In the genomic region with DNA sequence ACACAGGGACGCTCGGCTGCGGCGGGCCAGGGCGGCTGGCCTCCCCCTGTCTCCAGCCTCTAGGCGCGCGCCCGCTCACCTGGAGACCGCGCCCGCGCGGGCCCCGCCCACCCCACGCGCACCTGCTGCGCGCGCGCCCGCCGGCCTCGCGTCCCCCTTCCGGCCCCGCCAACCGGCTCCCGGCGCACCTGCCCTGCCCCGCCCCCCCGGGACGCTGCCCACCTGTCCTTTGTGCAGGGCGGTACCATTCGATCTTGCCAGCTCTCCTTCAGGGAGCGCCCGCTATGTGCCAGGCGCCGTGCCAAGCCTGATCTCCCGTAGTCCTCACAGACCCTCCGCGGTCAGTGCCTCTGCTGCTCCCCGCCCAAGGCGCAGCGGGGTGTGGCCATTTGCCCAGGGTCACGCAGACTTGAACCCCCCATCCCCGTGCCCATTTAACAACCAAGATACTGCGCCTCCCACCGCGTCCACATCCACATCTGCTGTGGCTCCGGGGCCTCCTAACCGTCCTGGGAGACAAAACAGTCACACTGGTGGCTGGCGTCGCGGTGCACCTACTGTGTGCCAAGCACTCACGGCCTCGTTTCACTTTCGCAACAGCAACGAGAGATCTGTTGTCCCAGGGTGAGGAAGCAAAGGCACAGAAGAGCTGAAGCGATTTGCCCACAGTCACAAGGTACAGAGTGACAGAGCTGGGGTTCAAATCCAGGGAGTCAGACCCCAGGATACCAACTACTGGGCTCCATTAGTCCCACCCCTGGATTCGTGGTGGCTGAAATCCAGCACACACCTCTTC, we compare ENCODE assay signal across 8 cellular contexts. TPM values are rescaled to one million over a fixed set of nuclear protein-coding genes. Genes with fewer than 3 reads are reported as not detected.
A peak's percentile ranks its signal among the peaks of the same experiment; 100 is the strongest.
DNase-seq lines count a peak whose midpoint lies in the region; ATAC-seq, FAIRE-seq and TF ChIP-seq lines count a peak whose summit lies in the region.

No MANE protein-coding gene starts in this region.

- H3K27ac ChIP-seq in OCI-LY1 (ENCODE audit: low read depth, low read length, poor library complexity, severe bottlenecking) = peak overlapping the region; percentile 73
- H3K27ac ChIP-seq in right atrium auricular region = no peak overlapping the region
- peak overlapping the region; percentile 81 to 93 for H3K27ac ChIP-seq in small intestine (ENCODE audit: low read depth in 1 of 2, low read length in 1 of 2)

- peak overlapping the region; percentile 33; the same call in 1 of the 2 replicates for H3K9ac ChIP-seq in OCI-LY1 (ENCODE audit: low read length)

- peak overlapping the region; percentile 67 for H3K4me2 ChIP-seq in OCI-LY1 (ENCODE audit: low read length)

- no peaks in the 10 kb centered on the region for H3F3A ChIP-seq in OCI-LY1 (ENCODE audit: insufficient read depth, low read length)

- H2AFZ ChIP-seq in OCI-LY1 (ENCODE audit: low read length) = no peak overlapping the region

- no peaks in the 10 kb centered on the region for H3K9me3 ChIP-seq in OCI-LY1 (ENCODE audit: low read length)
- no peaks in the 10 kb centered on the region for H3K9me3 ChIP-seq in right atrium auricular region
- H3K9me3 ChIP-seq in small intestine (ENCODE audit: control insufficient read depth, low read depth) = no peaks in the 10 kb centered on the region

- DNase-seq in activated gamma-delta T cell treated with Interleukin-2 at 50 U/mL for 16 hours = peak; percentile 64
- no peak for DNase-seq in right atrium auricular region (ENCODE audit: low spot score)
- peak; percentile 85 for DNase-seq in small intestine
- no peak for DNase-seq in putamen (ENCODE audit: low spot score)

- ATAC-seq in HG03521 (IDR thresholded peaks at IDR 0.05; ENCODE audit: unreplicated experiment) (peak; percentile 12), GM21367 (IDR thresholded peaks at IDR 0.05; ENCODE audit: unreplicated experiment) (no peak)

- no peaks in the 10 kb centered on the region for H3K79me2 ChIP-seq in OCI-LY1 (ENCODE audit: insufficient read depth, low read length)

- H4K20me1 ChIP-seq in OCI-LY1 (ENCODE audit: insufficient read depth, low read length) = no peaks in the 10 kb centered on the region

- H3K36me3 ChIP-seq in OCI-LY1 (ENCODE audit: insufficient read depth, low read length) (no peaks in the 10 kb centered on the region), right atrium auricular region (no peaks in the 10 kb centered on the region), small intestine (ENCODE audit: control insufficient read depth in 2 of 2, insufficient read depth in 2 of 2, low read length in 2 of 2) (no peaks in the 10 kb centered on the region)

- H3K27me3 ChIP-seq in OCI-LY1 (ENCODE audit: insufficient read depth, low read length) (no peaks in the 10 kb centered on the region), right atrium auricular region (no peaks in the 10 kb centered on the region), small intestine (ENCODE audit: control insufficient read depth in 2 of 2, insufficient read depth in 2 of 2, low read length in 2 of 2) (no peaks in the 10 kb centered on the region)

- FAIRE-seq in small intestine (lab: Jason Lieb, UNC) = no peak

- TF ChIP-seq CTCF in OCI-LY1 (IDR thresholded peaks at IDR 0.05; ENCODE audit: low read length) (no peak), right atrium auricular region (IDR thresholded peaks at IDR 0.05) (no peak)

- 3% methylated on average over 19 to 61 of the region's 61 CpGs for WGBS in small intestine, 3 donors

- H3K4me1 ChIP-seq in OCI-LY1 (ENCODE audit: insufficient read depth, low read length, severe bottlenecking) = peaks cover 53% of the 10 kb centered on the region
- H3K4me1 ChIP-seq in right atrium auricular region = peaks cover 0 to 44% of the 10 kb centered on the region in 2 donors
- H3K4me1 ChIP-seq in small intestine (ENCODE audit: control insufficient read depth in 2 of 2, insufficient read depth in 1 of 2, low read depth in 1 of 2, low read length in 1 of 2) = peaks cover 4 to 10% of the 10 kb centered on the region in 2 donors

- H3K4me3 ChIP-seq in GM08714 (ENCODE audit: low read length) = peak overlapping the region; percentile 42; the same call in 1 of the 2 replicates
- H3K4me3 ChIP-seq in OCI-LY1 (ENCODE audit: low read depth, low read length, poor library complexity, severe bottlenecking) = peak overlapping the region; percentile 55
- H3K4me3 ChIP-seq in right atrium auricular region = peak overlapping the region; percentile 47 to 59
- peak overlapping the region; percentile 47 to 65 for H3K4me3 ChIP-seq in small intestine (ENCODE audit: low read depth in 1 of 2, low read length in 2 of 2)

- no peaks in the 10 kb centered on the region for H3K9me2 ChIP-seq in OCI-LY1 (ENCODE audit: low read depth, low read length)

RNA-seq across cellular contexts. Expression of a gene that starts 48.1 kb away (rescaled TPM):
- total RNA-seq in right atrium auricular region = 10 to 100 TPM in 1 of 2 donors, 1 to 10 TPM in 1; 7.6 to 10.4 TPM
- polyA plus RNA-seq in small intestine = 10 to 100 TPM; 16.0 to 30.4 (median 17.6) TPM

Comparison
In these comparisons a context has a peak if more than half of its experiments do, and no peak if none do; other contexts are left out.
1. H3K27ac ChIP-seq: peak in OCI-LY1 (single experiment) and small intestine (2 of 2); none in right atrium auricular region (0 of 2).
2. DNase-seq: peak in activated gamma-delta T cell treated with Interleukin-2 at 50 U/mL for 16 hours (single experiment) and small intestine (single experiment); none in right atrium auricular region (single experiment) and putamen (single experiment).
3. Peak in every context shown above with its lines, with median percentiles within 50 percentile points of each other: H3K4me3 ChIP-seq.